Comparison of ENCODE assay signal across 14 cellular contexts in genomic region chr22:50192825-50193204, GRCh38. TPM values are rescaled to one million over a fixed set of nuclear protein-coding genes. Genes with fewer than 3 reads are reported as not detected.
A peak's percentile ranks its signal among the peaks of the same experiment; 100 is the strongest.
DNase-seq lines count a peak whose midpoint lies in the region; ATAC-seq and TF ChIP-seq lines count a peak whose summit lies in the region.
"Had no signal": no experiment of that assay in that cellular context is flagged by ENCODE, and none has a peak within 500 bp of the region (broad histone marks: within the 10 kb centered on the region; RNA-seq: fewer than 3 reads in every experiment).

No MANE protein-coding gene starts in this region.

- H3K36me3 ChIP-seq in GM06990 (ENCODE audit: control insufficient read depth, insufficient read depth, low read length) (peaks cover 26% of the 10 kb centered on the region), SU-DHL-6 (ENCODE audit: low read length) (no peaks in the 10 kb centered on the region)

- POLR2A ChIA-PET in naive thymus-derived CD8-positive, alpha-beta T cell (lab: Charles Lee), result interaction anchor here (0.8 to 2.8 kb wide), 4 partner anchors 12 to 51 kb away, joined by 3 to 20 read pairs (median 5); partner anchors contain the start of gene TUBGCP6

- H3K9ac ChIP-seq in SU-DHL-6 (ENCODE audit: low read length), result peak overlapping the region; percentile 76

- H3K9me3 ChIP-seq in SU-DHL-6 (ENCODE audit: insufficient read depth, low read length), result no peaks in the 10 kb centered on the region

- peaks cover 12% of the 10 kb centered on the region for H3K36me3 Mint-ChIP-seq in activated naive CD4-positive, alpha-beta T cell treated with anti-CD3 and anti-CD28 coated beads for 36 hours (ENCODE audit: low read depth)
- H3K36me3 Mint-ChIP-seq in naive thymus-derived CD8-positive, alpha-beta T cell, result peaks cover 0 to 14% (median 0%) of the 10 kb centered on the region in 3 donors
- H3K36me3 Mint-ChIP-seq in progenitor cell of endocrine pancreas (ENCODE audit: insufficient read depth), result no peaks in the 10 kb centered on the region
- H3K36me3 Mint-ChIP-seq: type B pancreatic cell had no signal

- intact Hi-C loops in activated naive CD4-positive, alpha-beta T cell treated with anti-CD3 and anti-CD28 coated beads for 36 hours (cut with micrococcal nuclease), result loop anchor here (5.0 kb wide), 4 partner anchors 176 to 366 kb away; partner anchors contain the start of genes BRD1 and PIM3

- CTCF ChIA-PET in activated naive CD4-positive, alpha-beta T cell treated with anti-CD3 and anti-CD28 coated beads for 36 hours (lab: Charles Lee), result interaction anchor here (3.3 kb wide), 1 partner anchor 44 kb away, joined by 15 read pairs; no protein-coding TSS in a partner anchor

- H3K4me3 ChIP-seq in GM06990 (replicated peaks; ENCODE audit: low read depth, low read length) (peak overlapping the region; percentile 49), SU-DHL-6 (ENCODE audit: insufficient read depth, low read length, poor library complexity, severe bottlenecking) (peak overlapping the region; percentile 45)
- H3K4me3 ChIP-seq: GM23338 had no signal

- H3K4me1 Mint-ChIP-seq in activated naive CD4-positive, alpha-beta T cell treated with anti-CD3 and anti-CD28 coated beads for 36 hours (ENCODE audit: low read depth), result peaks cover 43% of the 10 kb centered on the region
- peaks cover 11 to 52% (median 39%) of the 10 kb centered on the region in 4 donors for H3K4me1 Mint-ChIP-seq in naive thymus-derived CD8-positive, alpha-beta T cell
- no peaks in the 10 kb centered on the region for H3K4me1 Mint-ChIP-seq in progenitor cell of endocrine pancreas (ENCODE audit: low read depth)

- no peak for TF ChIP-seq CTCF in GM06990 (IDR thresholded peaks at IDR 0.05; ENCODE audit: insufficient read depth, low read length, poor library complexity, severe bottlenecking)
- TF ChIP-seq CTCF in SU-DHL-6 (IDR thresholded peaks at IDR 0.05; ENCODE audit: insufficient read depth, low read length, poor library complexity, severe bottlenecking), result no peak
- no peak for TF ChIP-seq CTCF in progenitor cell of endocrine pancreas (IDR thresholded peaks at IDR 0.05; ENCODE audit: unreplicated experiment)

- H3K4me3 Mint-ChIP-seq in activated naive CD4-positive, alpha-beta T cell treated with anti-CD3 and anti-CD28 coated beads for 36 hours, result peak overlapping the region; percentile 84
- H3K4me3 Mint-ChIP-seq in naive thymus-derived CD8-positive, alpha-beta T cell, result peak overlapping the region; percentile 85 to 95 (median 90)
- no peak overlapping the region for H3K4me3 Mint-ChIP-seq in progenitor cell of endocrine pancreas (ENCODE audit: low read depth)
- H3K4me3 Mint-ChIP-seq: GM23338, type B pancreatic cell had no signal

- H3K27me3 Mint-ChIP-seq in activated naive CD4-positive, alpha-beta T cell treated with anti-CD3 and anti-CD28 coated beads for 36 hours (ENCODE audit: low read depth), result no peaks in the 10 kb centered on the region
- no peaks in the 10 kb centered on the region for H3K27me3 Mint-ChIP-seq in naive thymus-derived CD8-positive, alpha-beta T cell
- H3K27me3 Mint-ChIP-seq in progenitor cell of endocrine pancreas, result no peaks in the 10 kb centered on the region
- H3K27me3 Mint-ChIP-seq: type B pancreatic cell had no signal

- peak; percentile 38 to 45 for ATAC-seq in naive thymus-derived CD8-positive, alpha-beta T cell
- ATAC-seq in HG03432 (IDR thresholded peaks at IDR 0.05; ENCODE audit: unreplicated experiment), result no peak
- no peak for ATAC-seq in HG02970 (IDR thresholded peaks at IDR 0.05; ENCODE audit: low FRiP score, unreplicated experiment)
- ATAC-seq: GM23338 had no signal

- H3F3A ChIP-seq in SU-DHL-6 (ENCODE audit: insufficient read depth), result peaks cover 57% of the 10 kb centered on the region

- H3K27me3 ChIP-seq in GM06990 (replicated peaks; ENCODE audit: control insufficient read depth, insufficient read depth, low read length), result no peaks in the 10 kb centered on the region
- H3K27me3 ChIP-seq in SU-DHL-6 (ENCODE audit: low read length), result no peaks in the 10 kb centered on the region

- no peaks in the 10 kb centered on the region for H3K9me3 Mint-ChIP-seq in activated naive CD4-positive, alpha-beta T cell treated with anti-CD3 and anti-CD28 coated beads for 36 hours
- no peaks in the 10 kb centered on the region for H3K9me3 Mint-ChIP-seq in naive thymus-derived CD8-positive, alpha-beta T cell
- no peaks in the 10 kb centered on the region for H3K9me3 Mint-ChIP-seq in progenitor cell of endocrine pancreas (ENCODE audit: low read depth)
- H3K9me3 Mint-ChIP-seq: GM23338, type B pancreatic cell had no signal

- H2AFZ ChIP-seq in SU-DHL-6 (ENCODE audit: low read depth, low read length, severe bottlenecking), result no peak overlapping the region
- H2AFZ ChIP-seq: GM23338 had no signal

- DNase-seq in GM06990 (ENCODE audit: extremely low read depth, insufficient read length) (no peak), progenitor cell of endocrine pancreas (ENCODE audit: low spot score, unreplicated experiment) (no peak), MV-4-11 (lab: John Stamatoyannopoulos, UW) (no peak)
- peak; percentile 53 for DNase-seq in activated naive CD4-positive, alpha-beta T cell treated with anti-CD3 and anti-CD28 coated beads for 36 hours
- DNase-seq in naive thymus-derived CD8-positive, alpha-beta T cell, result peak; percentile 55 to 88 (median 68)
- DNase-seq: aorta; MM.1S; nucleus accumbens; stimulated activated CD4-positive, alpha-beta T cell treated with anti-CD3 and anti-CD28 coated beads, Interleukin-2, amount 100 ng/mL, for 24 hours had no signal

- H3K9me2 ChIP-seq in SU-DHL-6 (replicated peaks; ENCODE audit: insufficient read depth, low read length), result no peaks in the 10 kb centered on the region

- H3K4me2 ChIP-seq in SU-DHL-6 (ENCODE audit: low read depth, low read length, poor library complexity, severe bottlenecking), result peak overlapping the region; percentile 87
- H3K4me2 ChIP-seq: GM23338 had no signal

- no peaks in the 10 kb centered on the region for H4K20me1 ChIP-seq in SU-DHL-6 (ENCODE audit: low read depth, low read length)

- peaks cover 26% of the 10 kb centered on the region for H3K79me2 ChIP-seq in SU-DHL-6 (ENCODE audit: insufficient read depth, low read length)

- H3K27ac Mint-ChIP-seq in activated naive CD4-positive, alpha-beta T cell treated with anti-CD3 and anti-CD28 coated beads for 36 hours, result peak overlapping the region; percentile 88
- H3K27ac Mint-ChIP-seq in naive thymus-derived CD8-positive, alpha-beta T cell, result peak overlapping the region; percentile 94 to 100 (median 100)
- H3K27ac Mint-ChIP-seq in progenitor cell of endocrine pancreas, result no peak overlapping the region
- H3K27ac Mint-ChIP-seq: GM23338, type B pancreatic cell had no signal

- H3K27ac ChIP-seq in SU-DHL-6 (ENCODE audit: low read depth, low read length), result peak overlapping the region; percentile 99

RNA-seq across cellular contexts. Expression of gene TRABD, which starts 7.1 kb away (rescaled TPM):
- total RNA-seq in activated naive CD4-positive, alpha-beta T cell treated with anti-CD3 and anti-CD28 coated beads for 36 hours, result 10 to 100 TPM; 61.0 to 62.8 TPM
- total RNA-seq in naive thymus-derived CD8-positive, alpha-beta T cell, result 100 to 1,000 TPM; 103 to 113 TPM
- 10 to 100 TPM; 28.7 to 46.7 (median 31.2) TPM for polyA plus RNA-seq in naive thymus-derived CD8-positive, alpha-beta T cell
- total RNA-seq in progenitor cell of endocrine pancreas, result 39.4 and 42.1 TPM in 2 replicates

RNA-seq across cellular contexts. Expression of gene SELENOO, which starts 8.0 kb away (rescaled TPM):
- total RNA-seq in activated naive CD4-positive, alpha-beta T cell treated with anti-CD3 and anti-CD28 coated beads for 36 hours, result 10 to 100 TPM; 16.5 to 16.7 TPM
- total RNA-seq in naive thymus-derived CD8-positive, alpha-beta T cell, result 10 to 100 TPM; 40.3 to 42.4 TPM
- polyA plus RNA-seq in naive thymus-derived CD8-positive, alpha-beta T cell, result 1 to 10 TPM; 3.1 to 8.8 (median 5.2) TPM
- 24.3 and 24.7 TPM in 2 replicates for total RNA-seq in progenitor cell of endocrine pancreas

RNA-seq across cellular contexts. Expression of gene PANX2, which starts 22.3 kb away (rescaled TPM):
- 1 to 10 TPM; 1.2 to 1.7 TPM for total RNA-seq in activated naive CD4-positive, alpha-beta T cell treated with anti-CD3 and anti-CD28 coated beads for 36 hours
- under 1 TPM; 0.25 to 0.26 TPM for total RNA-seq in naive thymus-derived CD8-positive, alpha-beta T cell
- not detected for polyA plus RNA-seq in naive thymus-derived CD8-positive, alpha-beta T cell
- 6.2 and 6.3 TPM in 2 replicates for total RNA-seq in progenitor cell of endocrine pancreas

RNA-seq across cellular contexts. Expression of gene TUBGCP6, which starts 52.0 kb away (rescaled TPM):
- total RNA-seq in activated naive CD4-positive, alpha-beta T cell treated with anti-CD3 and anti-CD28 coated beads for 36 hours, result 10 to 100 TPM; 44.5 to 47.8 TPM
- 100 to 1,000 TPM; 153 to 156 TPM for total RNA-seq in naive thymus-derived CD8-positive, alpha-beta T cell
- 10 to 100 TPM in 2 of 3 donors, 1 to 10 TPM in 1; 9.3 to 25.2 (median 17.3) TPM for polyA plus RNA-seq in naive thymus-derived CD8-positive, alpha-beta T cell
- total RNA-seq in progenitor cell of endocrine pancreas, result 62.0 and 70.9 TPM in 2 replicates

RNA-seq across cellular contexts. Expression of gene HDAC10, which starts 58.2 kb away (rescaled TPM):
- total RNA-seq in activated naive CD4-positive, alpha-beta T cell treated with anti-CD3 and anti-CD28 coated beads for 36 hours, result 10 to 100 TPM; 35.4 to 38.0 TPM
- 100 to 1,000 TPM; 107 to 114 TPM for total RNA-seq in naive thymus-derived CD8-positive, alpha-beta T cell
- polyA plus RNA-seq in naive thymus-derived CD8-positive, alpha-beta T cell, result 1 to 10 TPM; 5.4 to 7.8 (median 6.4) TPM
- 73.8 and 81.5 TPM in 2 replicates for total RNA-seq in progenitor cell of endocrine pancreas

Comparison
In these comparisons a context has a peak if more than half of its experiments do, and no peak if none do; other contexts are left out.
1. DNase-seq: peak in activated naive CD4-positive, alpha-beta T cell treated with anti-CD3 and anti-CD28 coated beads for 36 hours (single experiment) and naive thymus-derived CD8-positive, alpha-beta T cell (10 of 10); none in GM06990 (single experiment), progenitor cell of endocrine pancreas (single experiment) and MV-4-11 (single experiment).
2. ATAC-seq: peak in naive thymus-derived CD8-positive, alpha-beta T cell (2 of 2); none in HG03432 (single experiment) and HG02970 (single experiment).